Comparison of ENCODE assay signal across 8 cellular contexts in genomic region chr21:25561668-25562641, GRCh38. TPM values are rescaled to one million over a fixed set of nuclear protein-coding genes. Genes with fewer than 3 reads are reported as not detected.
A peak's percentile ranks its signal among the peaks of the same experiment; 100 is the strongest.
DNase-seq lines count a peak whose midpoint lies in the region; ATAC-seq and TF ChIP-seq lines count a peak whose summit lies in the region.

No MANE protein-coding gene starts in this region.

- H3K27me3 Mint-ChIP-seq in activated T-cell treated with anti-CD3 and anti-CD28 coated beads, Interleukin-2, amount 50 U/mL, for 4 hours (ENCODE audit: low read depth): no peaks in the 10 kb centered on the region

- H3K79me2 ChIP-seq in osteoblast (ENCODE audit: insufficient read depth, low read length): peaks cover 41% of the 10 kb centered on the region

- H3K4me1 Mint-ChIP-seq in activated T-cell treated with anti-CD3 and anti-CD28 coated beads, Interleukin-2, amount 50 U/mL, for 4 hours (ENCODE audit: low read depth): peaks cover 50% of the 10 kb centered on the region

- ATAC-seq in GM18505 (IDR thresholded peaks at IDR 0.05; ENCODE audit: unreplicated experiment) (peak; percentile 43), HG02885 (IDR thresholded peaks at IDR 0.05; ENCODE audit: poor library complexity, unreplicated experiment) (peak; percentile 43), thoracic aorta (ENCODE audit: insufficient number of reproducible peaks, low FRiP score, low read depth) (peak; percentile 73)
- peak; percentile 73 to 74 for ATAC-seq in activated T-cell treated with anti-CD3 and anti-CD28 coated beads, Interleukin-2, amount 50 U/mL, for 4 hours

- peaks cover 17% of the 10 kb centered on the region for H3K4me1 ChIP-seq in osteoblast (ENCODE audit: insufficient read depth, low read length)
- H3K4me1 ChIP-seq in thoracic aorta (ENCODE audit: control insufficient read depth in 1 of 2, low read depth in 2 of 2): peaks cover 7 to 30% of the 10 kb centered on the region in 2 donors

- no peaks in the 10 kb centered on the region for H3K9me3 Mint-ChIP-seq in activated T-cell treated with anti-CD3 and anti-CD28 coated beads, Interleukin-2, amount 50 U/mL, for 4 hours

- TF ChIP-seq CTCF in osteoblast (IDR thresholded peaks at IDR 0.05; ENCODE audit: extremely low read depth, low read depth, low read length) (no peak), thoracic aorta (IDR thresholded peaks at IDR 0.05) (peak; percentile 41)

- no peak for TF ChIP-seq POLR2A in GM18505 (IDR thresholded peaks at IDR 0.05; ENCODE audit: borderline replicate concordance, extremely low read depth, insufficient read depth, insufficient read length)

- H4K20me1 ChIP-seq in osteoblast (ENCODE audit: insufficient read depth, low read length): no peaks in the 10 kb centered on the region

- DNase-seq in NOMO-1 treated with dmso at 0.1 percent for 144 hours (lab: John Stamatoyannopoulos, UW; ENCODE audit: unreplicated experiment) (peak; percentile 69), fibroblast of the conjunctiva (ENCODE audit: low read depth) (peak; percentile 52), osteoblast (ENCODE audit: insufficient read length, low spot score, missing footprints) (peak; percentile 90), thoracic aorta (ENCODE audit: low spot score) (no peak), inferior parietal cortex (ENCODE audit: extremely low spot score) (no peak)
- peak; percentile 87 for DNase-seq in activated T-cell treated with anti-CD3 and anti-CD28 coated beads, Interleukin-2, amount 50 U/mL, for 4 hours

- no peaks in the 10 kb centered on the region for H3K27me3 ChIP-seq in osteoblast (ENCODE audit: insufficient read depth, low read length)
- H3K27me3 ChIP-seq in thoracic aorta (replicated peaks; ENCODE audit: insufficient read depth): no peaks in the 10 kb centered on the region

- H2AFZ ChIP-seq in osteoblast (ENCODE audit: low read length): peak overlapping the region; percentile 94

- H3K36me3 Mint-ChIP-seq in activated T-cell treated with anti-CD3 and anti-CD28 coated beads, Interleukin-2, amount 50 U/mL, for 4 hours (ENCODE audit: insufficient read depth): peaks cover 46% of the 10 kb centered on the region

- H3K27ac ChIP-seq in osteoblast (ENCODE audit: low read depth, low read length): peak overlapping the region; percentile 56
- H3K27ac ChIP-seq in thoracic aorta: peak overlapping the region; percentile 71 to 76

- peak overlapping the region; percentile 90 for H3K4me2 ChIP-seq in osteoblast (ENCODE audit: insufficient read depth, low read length)

- peak overlapping the region; percentile 99 for H3K4me3 Mint-ChIP-seq in activated T-cell treated with anti-CD3 and anti-CD28 coated beads, Interleukin-2, amount 50 U/mL, for 4 hours

- peak overlapping the region; percentile 79 for H3K4me3 ChIP-seq in osteoblast (ENCODE audit: insufficient read depth, low read length)
- H3K4me3 ChIP-seq in thoracic aorta: peak overlapping the region; percentile 86

- peaks cover 4% of the 10 kb centered on the region for H3K36me3 ChIP-seq in osteoblast (ENCODE audit: insufficient read depth, low read length)
- no peaks in the 10 kb centered on the region for H3K36me3 ChIP-seq in thoracic aorta

- H3K9me3 ChIP-seq in osteoblast (ENCODE audit: low read depth, low read length) (no peaks in the 10 kb centered on the region), thoracic aorta (no peaks in the 10 kb centered on the region)

RNA-seq across cellular contexts. Expression of gene MRPL39, which starts 45.3 kb away (rescaled TPM):
- 10 to 100 TPM; 75.2 to 80.0 (median 75.6) TPM for total RNA-seq in activated T-cell treated with anti-CD3 and anti-CD28 coated beads, Interleukin-2, amount 50 U/mL, for 4 hours
- 26.5 and 28.2 TPM in 2 replicates for total RNA-seq in osteoblast
- total RNA-seq in thoracic aorta: 10 to 100 TPM in 1 of 2 donors, 1 to 10 TPM in 1; 6.6 to 16.8 TPM

Comparison
In these comparisons a context has a peak if more than half of its experiments do, and no peak if none do; other contexts are left out.
1. DNase-seq: peak in NOMO-1 treated with dmso at 0.1 percent for 144 hours (single experiment), activated T-cell treated with anti-CD3 and anti-CD28 coated beads, Interleukin-2, amount 50 U/mL, for 4 hours (single experiment), fibroblast of the conjunctiva (single experiment) and osteoblast (single experiment); none in thoracic aorta (single experiment) and inferior parietal cortex (single experiment).
2. Peak in every context shown above with its lines, with median percentiles within 50 percentile points of each other: ATAC-seq.